In the genomic region with DNA sequence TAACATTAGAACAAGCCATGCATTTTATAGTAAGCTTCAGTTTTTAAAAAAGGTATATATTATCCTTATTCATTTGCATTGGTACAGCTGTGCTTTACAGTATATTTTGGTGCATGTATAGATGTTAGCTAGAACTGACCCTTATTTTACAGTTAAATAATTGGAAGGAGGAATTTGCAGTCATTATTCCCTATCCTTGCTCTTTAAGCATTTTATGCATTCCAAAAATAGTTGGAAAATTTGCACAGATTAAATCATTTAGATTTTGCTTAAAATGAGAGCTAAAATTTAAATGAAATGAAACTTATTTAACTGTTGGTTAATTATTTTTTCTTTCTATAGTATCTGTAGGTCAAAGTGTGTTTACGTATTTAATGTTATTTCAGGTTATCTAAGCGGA, we compare ENCODE assay signal across 10 cellular contexts.
DNase-seq lines count a peak whose midpoint lies in the region; ATAC-seq and TF ChIP-seq lines count a peak whose summit lies in the region.
"Had no signal": no experiment of that assay in that cellular context is flagged by ENCODE, and none has a peak within 500 bp of the region (broad histone marks: within the 10 kb centered on the region; RNA-seq: fewer than 3 reads in every experiment).

No MANE protein-coding gene starts in this region.

- H3K9ac ChIP-seq in subcutaneous abdominal adipose tissue (ENCODE audit: low read length in 5 of 5) = peak overlapping the region in 4 of 5 donors; percentile 35 to 57 (median 46)

- no peaks in the 10 kb centered on the region for H3K36me3 Mint-ChIP-seq in brain

- no peak for ATAC-seq in HG03159 (IDR thresholded peaks at IDR 0.05; ENCODE audit: unreplicated experiment)
- ATAC-seq in GM18502 (IDR thresholded peaks at IDR 0.05; ENCODE audit: poor library complexity, unreplicated experiment) = no peak

- H3K9me3 ChIP-seq in HAP-1 (no peaks in the 10 kb centered on the region), subcutaneous abdominal adipose tissue (ENCODE audit: control insufficient read depth in 5 of 5, low read length in 5 of 5) (no peaks in the 10 kb centered on the region)

- peak in 1 of 2 experiments; percentile 43 for DNase-seq in HAP-1 (ENCODE audit: low spot score in 2 of 2)
- DNase-seq in kidney epithelial cell (ENCODE audit: low read depth) = no peak
- DNase-seq in AML-193 (lab: John Stamatoyannopoulos, UW) = no peak
- DNase-seq in NCI-H345 treated with DMSO at 0.1 percent for 48 hours (lab: John Stamatoyannopoulos, UW; ENCODE audit: unreplicated experiment) = no peak
- DNase-seq: activated T-cell treated with anti-CD3 and anti-CD28 coated beads for 4 hours, NCI-H524 had no signal

- no peak overlapping the region for H3K27ac ChIP-seq in subcutaneous abdominal adipose tissue (ENCODE audit: low read depth, low read length)

- H3K4me3 ChIP-seq in HAP-1 = peak overlapping the region; percentile 18
- H3K4me3 ChIP-seq in kidney epithelial cell (ENCODE audit: low read depth, low read length) = peak overlapping the region; percentile 12
- H3K4me3 ChIP-seq in subcutaneous abdominal adipose tissue (ENCODE audit: low read depth in 1 of 5, low read length in 5 of 5) = peak overlapping the region; percentile 57 to 72 (median 59)

- peaks cover 10% of the 10 kb centered on the region for H3K4me1 Mint-ChIP-seq in brain

- H3K27me3 ChIP-seq in HAP-1 (ENCODE audit: low read depth) = no peaks in the 10 kb centered on the region
- no peaks in the 10 kb centered on the region for H3K27me3 ChIP-seq in kidney epithelial cell (ENCODE audit: control insufficient read depth, insufficient read depth, low read length)
- H3K27me3 ChIP-seq in subcutaneous abdominal adipose tissue (ENCODE audit: control insufficient read depth in 5 of 5, insufficient read depth in 4 of 5, low read length in 5 of 5) = no peaks in the 10 kb centered on the region

- H3K36me3 ChIP-seq in HAP-1 (replicated peaks) = no peaks in the 10 kb centered on the region
- no peaks in the 10 kb centered on the region for H3K36me3 ChIP-seq in kidney epithelial cell (ENCODE audit: control insufficient read depth, insufficient read depth, low read length)
- H3K36me3 ChIP-seq in subcutaneous abdominal adipose tissue (ENCODE audit: control insufficient read depth in 5 of 5, insufficient read depth in 5 of 5, low read length in 5 of 5) = no peaks in the 10 kb centered on the region

- H3K27me3 Mint-ChIP-seq in brain = peaks cover 3% of the 10 kb centered on the region

- in situ Hi-C loops in HAP-1 (cut with MboI; ENCODE audit: low sequenced_read_pairs) = no loop called here

- peak overlapping the region in 4 of 5 experiments; percentile 25 to 76 (median 52) for H3K4me3 Mint-ChIP-seq in brain

- H3K9me3 Mint-ChIP-seq in brain = peaks cover 0 to 5% (median 0%) of the 10 kb centered on the region in 5 experiments

- TF ChIP-seq CTCF in brain (conservative IDR thresholded peaks at IDR 0.05) (no peak), kidney epithelial cell (IDR thresholded peaks at IDR 0.05; ENCODE audit: insufficient read depth, low read length, poor library complexity, severe bottlenecking) (no peak)

- H3K27ac Mint-ChIP-seq in brain = peak overlapping the region in 3 of 5 experiments; percentile 27 to 83 (median 46)

- H3K4me1 ChIP-seq in HAP-1 (peaks cover 7% of the 10 kb centered on the region), subcutaneous abdominal adipose tissue (ENCODE audit: control insufficient read depth in 5 of 5, insufficient read depth in 5 of 5, low read length in 5 of 5) (peaks cover 0 to 6% (median 0%) of the 10 kb centered on the region in 5 donors)
